8 cellular contexts compared by ENCODE assay signal in genomic region chr1:156295391-156295947, GRCh38. TPM values are rescaled to one million over a fixed set of nuclear protein-coding genes. Genes with fewer than 3 reads are reported as not detected.
DNase-seq lines count a peak whose midpoint lies in the region; ATAC-seq, FAIRE-seq and TF ChIP-seq lines count a peak whose summit lies in the region.

A gene with protein sequence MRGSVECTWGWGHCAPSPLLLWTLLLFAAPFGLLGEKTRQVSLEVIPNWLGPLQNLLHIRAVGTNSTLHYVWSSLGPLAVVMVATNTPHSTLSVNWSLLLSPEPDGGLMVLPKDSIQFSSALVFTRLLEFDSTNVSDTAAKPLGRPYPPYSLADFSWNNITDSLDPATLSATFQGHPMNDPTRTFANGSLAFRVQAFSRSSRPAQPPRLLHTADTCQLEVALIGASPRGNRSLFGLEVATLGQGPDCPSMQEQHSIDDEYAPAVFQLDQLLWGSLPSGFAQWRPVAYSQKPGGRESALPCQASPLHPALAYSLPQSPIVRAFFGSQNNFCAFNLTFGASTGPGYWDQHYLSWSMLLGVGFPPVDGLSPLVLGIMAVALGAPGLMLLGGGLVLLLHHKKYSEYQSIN (minus strand): TSS chr1:156295679. CDS start chr1:156295645, 34 bp downstream.

- no CpG with 5 or more reads among the region's 17 CpGs for WGBS in iPS DF 6.9 (ENCODE audit: insufficient coverage, insufficient read length)

- DNase-seq in NCI-H1092 (lab: John Stamatoyannopoulos, UW) (peak; percentile 16), MCF 10A (ENCODE audit: unreplicated experiment) (peak; percentile 53), iPS DF 6.9 (ENCODE audit: low read depth, low spot score) (no peak), renal cortical epithelial cell (ENCODE audit: low read depth) (peak; percentile 53)

- H3K36me3 ChIP-seq in iPS DF 6.9 (ENCODE audit: control insufficient read depth, insufficient read depth, low read length), result peaks cover 7% of the 10 kb centered on the region

- peak within 1 kb of the TSS; percentile 93 for H3K4me3 Mint-ChIP-seq in MCF 10A (ENCODE audit: unreplicated experiment)

- peak within 1 kb of the TSS; percentile 86; the same call in 1 of the 2 replicates for H3K4me3 ChIP-seq in iPS DF 6.9 (ENCODE audit: low read length)

- CTCF ChIA-PET in MCF 10A (lab: Yijun Ruan, JAX), result interaction anchor here (0.6 to 0.9 kb wide), 3 partner anchors 12 to 32 kb away, joined by 3 to 4 read pairs (median 3); partner anchors contain the start of gene SMG5

- H3K27me3 ChIP-seq in iPS DF 6.9 (ENCODE audit: control insufficient read depth, insufficient read depth, low read length), result no peaks in the 10 kb centered on the region

- POLR2A ChIA-PET in MCF 10A (lab: Yijun Ruan, JAX), result interaction anchor here (0.6 to 13.5 kb wide), 7 partner anchors 11 to 149 kb away, joined by 3 to 210 read pairs (median 3); partner anchors contain the start of genes CCT3, PMF1, SLC25A44 and SMG5

- peaks cover 5% of the 10 kb centered on the region; the same call in 1 of the 2 replicates for H3K4me1 ChIP-seq in iPS DF 6.9 (ENCODE audit: control insufficient read depth, insufficient read depth, low read length)

- no peak within 1 kb of the TSS for H3K27ac ChIP-seq in iPS DF 6.9 (ENCODE audit: low read length)

- no peaks in the 10 kb centered on the region for H3K27me3 Mint-ChIP-seq in MCF 10A (ENCODE audit: insufficient read depth, unreplicated experiment)

- TF ChIP-seq CTCF in MCF 10A (IDR thresholded peaks at IDR 0.05; ENCODE audit: unreplicated experiment), result no peak

- no peaks in the 10 kb centered on the region for H3K9me3 ChIP-seq in iPS DF 6.9 (ENCODE audit: control insufficient read depth, insufficient read depth, low read length)

- peak; percentile 61 for TF ChIP-seq POLR2A in GM18526 (IDR thresholded peaks at IDR 0.05; ENCODE audit: extremely low read depth, insufficient read length)

- no TSS peak for BruUV-seq in MCF 10A (replicated peaks; lab: Mats Ljungman, UMichigan)

- intact Hi-C loops in MCF 10A (cut with micrococcal nuclease), result no loop called here

- H3K27ac Mint-ChIP-seq in MCF 10A (ENCODE audit: low read depth, unreplicated experiment), result peak within 1 kb of the TSS; percentile 96

- H3K4me1 Mint-ChIP-seq in MCF 10A (ENCODE audit: insufficient read depth, unreplicated experiment), result peaks cover 19% of the 10 kb centered on the region

- no peak for ATAC-seq in HG03095 (IDR thresholded peaks at IDR 0.05; ENCODE audit: unreplicated experiment)
- ATAC-seq in GM19023 (IDR thresholded peaks at IDR 0.05; ENCODE audit: unreplicated experiment), result no peak

- peaks cover 15% of the 10 kb centered on the region for H3K36me3 Mint-ChIP-seq in MCF 10A (ENCODE audit: insufficient read depth, unreplicated experiment)

- no peaks in the 10 kb centered on the region for H3K9me3 Mint-ChIP-seq in MCF 10A (ENCODE audit: unreplicated experiment)

- FAIRE-seq in TTC549 (lab: Jason Lieb, UNC), result peak; percentile 82

RNA-seq across cellular contexts. Expression of the gene that starts here (rescaled TPM):
- total RNA-seq in MCF 10A (2022), result 12.9 and 17.5 TPM in 2 replicates
- total RNA-seq in renal cortical epithelial cell, result 23.7 and 37.2 TPM in 2 replicates
